1 cellular context compared by ENCODE assay signal in genomic region chr6:27312146-27312949, GRCh38.
TF ChIP-seq lines count a peak whose summit lies in the region.

TSS of gene POM121L2 (minus strand) at chr6:27312273. CDS start at chr6:27312170, 103 bp downstream.

TF ChIP-seq in H1, 55 proteins besides CTCF, POLR2A, EP300 and RAD21:
- TF ChIP-seq TCF12 (IDR thresholded peaks at IDR 0.05; ENCODE audit: low read depth, low read length) = 0 out of 2 replicates have a peak, but pooled peaks have one; percentile 58
- peak; percentile 7; the same call in 1 of the 2 replicates for TF ChIP-seq E2F6 (IDR thresholded peaks at IDR 0.05)
- TF ChIP-seq HDAC6 (IDR thresholded peaks at IDR 0.05; ENCODE audit: low read depth, low read length) = no peak
- no peak for TF ChIP-seq SIX5 (IDR thresholded peaks at IDR 0.05; ENCODE audit: low read depth, low read length)
- no peak for TF ChIP-seq SP2 (IDR thresholded peaks at IDR 0.05; ENCODE audit: low read length)
- TF ChIP-seq FOSL1 (IDR thresholded peaks at IDR 0.05; ENCODE audit: insufficient read depth, low read depth, low read length) = no peak
- TF ChIP-seq TBP (IDR thresholded peaks at IDR 0.05; ENCODE audit: low read depth, low read length) = peak; percentile 43
- no peak for TF ChIP-seq KDM5A (IDR thresholded peaks at IDR 0.05; ENCODE audit: low read length)
- TF ChIP-seq CHD1 (IDR thresholded peaks at IDR 0.05; ENCODE audit: low read depth, low read length) = no peak
- no peak for TF ChIP-seq TEAD4 (IDR thresholded peaks at IDR 0.05; ENCODE audit: low read depth, low read length)
- TF ChIP-seq RXRA (IDR thresholded peaks at IDR 0.05; ENCODE audit: insufficient read depth, low read depth, low read length) = no peak
- TF ChIP-seq CHD7 (IDR thresholded peaks at IDR 0.05; ENCODE audit: insufficient replicate concordance, low read length) = no peak
- TF ChIP-seq JUN (IDR thresholded peaks at IDR 0.05; ENCODE audit: low read depth, low read length) = no peak
- no peak for TF ChIP-seq CBX8 (IDR thresholded peaks at IDR 0.05; ENCODE audit: borderline replicate concordance, low read depth, low read length)
- no peak for TF ChIP-seq RNF2 (IDR thresholded peaks at IDR 0.05; ENCODE audit: borderline replicate concordance, low read depth, low read length, missing control alignments, poor library complexity, severe bottlenecking)
- peak; percentile 79 to 84; a peak in 3 of 4 replicates for TF ChIP-seq SIN3A (conservative IDR thresholded peaks at IDR 0.05 in 1 of 2, IDR thresholded peaks at IDR 0.05 in 1 of 2; ENCODE audit: low read depth in 1 of 2, low read length in 2 of 2)
- no peak for TF ChIP-seq MAFK (IDR thresholded peaks at IDR 0.05; ENCODE audit: low read depth, low read length)
- no peak for TF ChIP-seq RFX5 (IDR thresholded peaks at IDR 0.05; ENCODE audit: borderline replicate concordance, low read depth, low read length)
- peak; percentile 89; the same call in 1 of the 2 replicates for TF ChIP-seq SUZ12 (IDR thresholded peaks at IDR 0.05; ENCODE audit: low read length)
- no peak for TF ChIP-seq BRCA1 (IDR thresholded peaks at IDR 0.05; ENCODE audit: low read depth, low read length)
- no peak for TF ChIP-seq CTBP2 (IDR thresholded peaks at IDR 0.05; ENCODE audit: borderline replicate concordance, insufficient read depth, insufficient read length, low read length)
- TF ChIP-seq ZNF274 (IDR thresholded peaks at IDR 0.05; ENCODE audit: borderline replicate concordance, extremely low read depth, low read length) = no peak
- TF ChIP-seq GTF2F1 (IDR thresholded peaks at IDR 0.05; ENCODE audit: borderline replicate concordance, low read depth, low read length) = no peak
- TF ChIP-seq TAF7 (optimal IDR thresholded peaks at IDR 0.05; ENCODE audit: borderline replicate concordance, low read depth, low read length) = no peak
- TF ChIP-seq KDM1A (IDR thresholded peaks at IDR 0.05; ENCODE audit: borderline replicate concordance, low read length) = no peak
- TF ChIP-seq ASH2L (IDR thresholded peaks at IDR 0.05; ENCODE audit: low read length) = peak; percentile 94
- TF ChIP-seq CEBPB (IDR thresholded peaks at IDR 0.05; ENCODE audit: low read depth, low read length) = no peak
- TF ChIP-seq POU5F1 (IDR thresholded peaks at IDR 0.05; ENCODE audit: low read depth, low read length) = no peak
- TF ChIP-seq CREB1 (IDR thresholded peaks at IDR 0.05) = 0 out of 2 replicates have a peak, but pooled peaks have one; percentile 14
- no peak for TF ChIP-seq POLR2AphosphoS5 (IDR thresholded peaks at IDR 0.05; ENCODE audit: low read depth, low read length)
- TF ChIP-seq RBBP5 (IDR thresholded peaks at IDR 0.05; ENCODE audit: borderline replicate concordance, low read depth, low read length) = peak; percentile 88
- TF ChIP-seq SP1 (IDR thresholded peaks at IDR 0.05; ENCODE audit: low read depth, low read length) = no peak
- TF ChIP-seq, protein P1, sequence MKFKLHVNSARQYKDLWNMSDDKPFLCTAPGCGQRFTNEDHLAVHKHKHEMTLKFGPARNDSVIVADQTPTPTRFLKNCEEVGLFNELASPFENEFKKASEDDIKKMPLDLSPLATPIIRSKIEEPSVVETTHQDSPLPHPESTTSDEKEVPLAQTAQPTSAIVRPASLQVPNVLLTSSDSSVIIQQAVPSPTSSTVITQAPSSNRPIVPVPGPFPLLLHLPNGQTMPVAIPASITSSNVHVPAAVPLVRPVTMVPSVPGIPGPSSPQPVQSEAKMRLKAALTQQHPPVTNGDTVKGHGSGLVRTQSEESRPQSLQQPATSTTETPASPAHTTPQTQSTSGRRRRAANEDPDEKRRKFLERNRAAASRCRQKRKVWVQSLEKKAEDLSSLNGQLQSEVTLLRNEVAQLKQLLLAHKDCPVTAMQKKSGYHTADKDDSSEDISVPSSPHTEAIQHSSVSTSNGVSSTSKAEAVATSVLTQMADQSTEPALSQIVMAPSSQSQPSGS (IDR thresholded peaks at IDR 0.05; ENCODE audit: low read length) = no peak
- TF ChIP-seq, protein P2, sequence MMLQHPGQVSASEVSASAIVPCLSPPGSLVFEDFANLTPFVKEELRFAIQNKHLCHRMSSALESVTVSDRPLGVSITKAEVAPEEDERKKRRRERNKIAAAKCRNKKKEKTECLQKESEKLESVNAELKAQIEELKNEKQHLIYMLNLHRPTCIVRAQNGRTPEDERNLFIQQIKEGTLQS (IDR thresholded peaks at IDR 0.05; ENCODE audit: insufficient read depth, low read depth, low read length) = no peak
- no peak for TF ChIP-seq GABPA (IDR thresholded peaks at IDR 0.05; ENCODE audit: borderline replicate concordance, insufficient read depth, low read length)
- TF ChIP-seq CHD2 (IDR thresholded peaks at IDR 0.05; ENCODE audit: low read length) = no peak; the same call in 1 of the 2 replicates
- no peak for TF ChIP-seq CBX5 (IDR thresholded peaks at IDR 0.05; ENCODE audit: low read depth, low read length)
- TF ChIP-seq HDAC2 (IDR thresholded peaks at IDR 0.05; ENCODE audit: borderline replicate concordance in 1 of 2, low read depth in 2 of 2, low read length in 2 of 2) = 0 out of 4 replicates have a peak, but pooled peaks of 1 of the 2 experiments have one; percentile 22
- no peak for TF ChIP-seq PHF8 (conservative IDR thresholded peaks at IDR 0.05; ENCODE audit: low read depth, low read length)
- no peak; the same call in 1 of the 2 replicates for TF ChIP-seq MAX (IDR thresholded peaks at IDR 0.05)
- TF ChIP-seq SRF (IDR thresholded peaks at IDR 0.05; ENCODE audit: low read depth, low read length) = no peak
- no peak for TF ChIP-seq NANOG (IDR thresholded peaks at IDR 0.05; ENCODE audit: insufficient read depth, low read depth, low read length, poor library complexity, severe bottlenecking)
- TF ChIP-seq SP4 (IDR thresholded peaks at IDR 0.05; ENCODE audit: low read length) = no peak
- TF ChIP-seq KDM4A (IDR thresholded peaks at IDR 0.05; ENCODE audit: low read depth, low read length, severe bottlenecking) = peak; percentile 87
- TF ChIP-seq NRF1 (IDR thresholded peaks at IDR 0.05; ENCODE audit: low read depth, low read length) = no peak
- TF ChIP-seq SIRT6 (IDR thresholded peaks at IDR 0.05; ENCODE audit: low read length) = no peak
- TF ChIP-seq BCL11A (IDR thresholded peaks at IDR 0.05; ENCODE audit: low read depth in 2 of 2, low read length in 2 of 2) = no peak
- TF ChIP-seq YY1 (IDR thresholded peaks at IDR 0.05; ENCODE audit: low read depth, low read length) = no peak
- TF ChIP-seq, protein P3, sequence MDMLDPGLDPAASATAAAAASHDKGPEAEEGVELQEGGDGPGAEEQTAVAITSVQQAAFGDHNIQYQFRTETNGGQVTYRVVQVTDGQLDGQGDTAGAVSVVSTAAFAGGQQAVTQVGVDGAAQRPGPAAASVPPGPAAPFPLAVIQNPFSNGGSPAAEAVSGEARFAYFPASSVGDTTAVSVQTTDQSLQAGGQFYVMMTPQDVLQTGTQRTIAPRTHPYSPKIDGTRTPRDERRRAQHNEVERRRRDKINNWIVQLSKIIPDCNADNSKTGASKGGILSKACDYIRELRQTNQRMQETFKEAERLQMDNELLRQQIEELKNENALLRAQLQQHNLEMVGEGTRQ (IDR thresholded peaks at IDR 0.05; ENCODE audit: low read length) = no peak
- TF ChIP-seq EGR1 (IDR thresholded peaks at IDR 0.05; ENCODE audit: borderline replicate concordance, low read depth, low read length) = no peak
- TF ChIP-seq BACH1 (IDR thresholded peaks at IDR 0.05; ENCODE audit: low read length) = peak; percentile 66
- TF ChIP-seq SAP30 (IDR thresholded peaks at IDR 0.05; ENCODE audit: insufficient read depth, insufficient replicate concordance, low read length) = no peak
- TF ChIP-seq EZH2 (IDR thresholded peaks at IDR 0.05; ENCODE audit: low read depth, low read length, severe bottlenecking) = peak; percentile 81
- no peak for TF ChIP-seq JUND (IDR thresholded peaks at IDR 0.05; ENCODE audit: low read length)
- TF ChIP-seq TAF1 (IDR thresholded peaks at IDR 0.05; ENCODE audit: low read depth, low read length) = no peak
TF ChIP-seq in H1: peak in this region for 12.
